ENCODE assay signal across 8 cellular contexts in the genomic region with DNA sequence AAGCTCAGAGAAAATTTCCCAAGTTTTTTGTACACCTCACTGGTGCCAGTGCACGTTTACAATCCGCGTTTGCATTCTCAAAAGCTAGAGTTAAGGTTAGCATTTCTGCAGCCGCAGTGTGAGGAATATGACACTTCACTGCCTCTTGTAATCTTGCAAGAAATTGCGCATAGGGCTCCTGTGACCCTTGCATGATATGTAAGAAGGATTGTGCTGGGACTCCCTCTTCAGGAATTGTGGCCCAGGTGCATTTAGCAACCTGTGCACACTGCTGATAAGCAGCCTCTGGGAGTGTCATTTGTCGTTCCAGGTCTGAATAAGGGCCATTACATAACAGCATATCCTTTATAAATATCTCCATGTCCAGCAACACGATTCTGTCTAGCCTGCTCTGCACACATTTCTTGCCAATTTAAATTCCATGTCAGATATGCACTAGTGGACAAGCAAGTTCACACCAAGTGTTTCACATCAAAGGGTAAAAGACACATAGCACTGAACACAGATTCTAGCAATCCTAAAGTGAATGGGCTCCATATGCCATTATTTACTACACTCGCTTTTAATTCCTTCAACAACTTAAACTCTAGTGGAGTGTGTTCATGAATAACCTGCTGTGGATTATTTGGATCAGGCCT.
DNase-seq lines count a peak whose midpoint lies in the region; ATAC-seq and TF ChIP-seq lines count a peak whose summit lies in the region.

No MANE protein-coding gene starts in this region.

- H3K79me2 ChIP-seq in OCI-LY7 (ENCODE audit: insufficient read depth, low read depth, low read length), result no peaks in the 10 kb centered on the region

- H3K4me2 ChIP-seq in OCI-LY7 (ENCODE audit: low read length), result no peak overlapping the region

- TF ChIP-seq CTCF in AG09319 (IDR thresholded peaks at IDR 0.05; ENCODE audit: low read depth, low read length) (peak; percentile 40), GM10266 (IDR thresholded peaks at IDR 0.05; ENCODE audit: control insufficient read depth, insufficient read depth, low read depth, missing control alignments) (peak; percentile 41), OCI-LY7 (conservative IDR thresholded peaks at IDR 0.05; ENCODE audit: low read length) (peak; percentile 46; the same call in 1 of the 2 replicates), foreskin keratinocyte (conservative IDR thresholded peaks at IDR 0.05) (peak; percentile 63)

- H3K27ac ChIP-seq in OCI-LY7 (ENCODE audit: low read depth, low read length, poor library complexity, severe bottlenecking), result no peak overlapping the region
- H3K27ac ChIP-seq in foreskin keratinocyte, result no peak overlapping the region

- H3K4me3 ChIP-seq in OCI-LY7 (ENCODE audit: low read depth, low read length, poor library complexity, severe bottlenecking), result no peak overlapping the region

- peaks cover 27% of the 10 kb centered on the region for H3K27me3 ChIP-seq in foreskin keratinocyte

- no peaks in the 10 kb centered on the region for H3K9me2 ChIP-seq in OCI-LY7 (ENCODE audit: insufficient read depth, low read length)

- H3K36me3 ChIP-seq in OCI-LY7 (ENCODE audit: insufficient read depth, low read length), result no peaks in the 10 kb centered on the region

- intact Hi-C loops in OCI-LY7 (cut with micrococcal nuclease; ENCODE audit: unreplicated experiment), result no loop called here

- H4K20me1 ChIP-seq in OCI-LY7 (ENCODE audit: insufficient read depth, low read length), result no peaks in the 10 kb centered on the region

- no TSS peak for BruUV-seq in OCI-LY7 (replicated peaks; lab: Mats Ljungman, UMichigan)

- POLR2A ChIA-PET in OCI-LY7 (lab: Charles Lee), result interaction anchor here (1.2 kb wide), 1 partner anchor 26 kb away, joined by 3 read pairs; no protein-coding TSS in a partner anchor

- ATAC-seq in foreskin keratinocyte, result no peak
- no peak for ATAC-seq in GM19463 (IDR thresholded peaks at IDR 0.05; ENCODE audit: unreplicated experiment)
- ATAC-seq in GM18520 (IDR thresholded peaks at IDR 0.05; ENCODE audit: unreplicated experiment), result no peak

- H3K4me1 ChIP-seq in OCI-LY7 (ENCODE audit: insufficient read depth, low read length, poor library complexity, severe bottlenecking) (no peaks in the 10 kb centered on the region), foreskin keratinocyte (no peaks in the 10 kb centered on the region)

- H2AFZ ChIP-seq in OCI-LY7 (ENCODE audit: low read length), result no peak overlapping the region

- no peaks in the 10 kb centered on the region for H3K9me3 ChIP-seq in OCI-LY7 (ENCODE audit: low read length)

- DNase-seq in AG09319 (ENCODE audit: extremely low read depth, low read depth), result peak; percentile 27
- DNase-seq in GM10266 (ENCODE audit: extremely low spot score), result no peak
- DNase-seq in OCI-LY7 (ENCODE audit: low spot score), result peak; percentile 11
- DNase-seq in foreskin keratinocyte, result no peak
- no peak for DNase-seq in NAMALWA (ENCODE audit: low spot score)
- DNase-seq in activated CD4-positive, CD25-positive, alpha-beta regulatory T cell treated with anti-CD3 and anti-CD28 coated beads, Interleukin-2, amount 50 U/mL, for 72 hours, result no peak

- CTCF ChIA-PET in OCI-LY7 (lab: Charles Lee; ENCODE audit: unreplicated experiment), result no interaction called here

Comparison
In these comparisons a context has a peak if more than half of its experiments do, and no peak if none do; other contexts are left out.
1. DNase-seq: peak in AG09319 (single experiment) and OCI-LY7 (single experiment); none in GM10266 (single experiment), foreskin keratinocyte (0 of 2), NAMALWA (single experiment) and activated CD4-positive, CD25-positive, alpha-beta regulatory T cell treated with anti-CD3 and anti-CD28 coated beads, Interleukin-2, amount 50 U/mL, for 72 hours (single experiment).
2. Peak in every context shown above with its lines, with median percentiles within 50 percentile points of each other: CTCF ChIP-seq.